Comparison of ENCODE assay signal across 19 cellular contexts in the genomic region with DNA sequence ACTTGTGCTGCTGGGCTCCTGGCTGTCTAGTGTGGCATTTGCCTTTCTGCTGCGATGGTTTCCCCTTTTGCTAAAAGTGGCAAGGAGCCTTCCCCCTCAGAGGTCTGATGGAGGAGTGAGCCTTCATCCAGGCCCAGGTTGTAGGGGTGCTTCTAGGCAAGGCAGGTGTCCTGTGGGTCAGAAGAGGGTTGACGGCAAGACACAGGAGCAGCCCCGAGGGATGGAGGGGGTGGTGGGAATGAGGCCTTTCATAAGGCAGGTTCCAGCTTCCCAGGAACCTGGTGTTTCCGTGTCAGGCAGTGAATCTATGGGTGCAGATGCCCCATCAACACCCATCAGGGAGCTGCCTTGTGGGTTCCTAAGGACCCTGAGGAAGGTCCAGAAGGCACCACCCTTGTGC.
"Had no signal": no experiment of that assay in that cellular context is flagged by ENCODE, and none has a peak within 500 bp of the region (broad histone marks: within the 10 kb centered on the region; RNA-seq: fewer than 3 reads in every experiment).

No MANE protein-coding gene starts in this region.

- DNase-seq: activated CD4-positive, alpha-beta T cell treated with anti-CD3 and anti-CD28 coated beads for 4 hours; activated CD4-positive, alpha-beta T cell treated with anti-CD3 and anti-CD28 coated beads, Interleukin-2, amount 50 U/mL, for 4 hours; activated naive CD4-positive, alpha-beta T cell treated with anti-CD3 and anti-CD28 coated beads for 36 hours; activated naive CD8-positive, alpha-beta T cell treated with anti-CD3 and anti-CD28 coated beads for 36 hours; adrenal gland; cortex of kidney; foreskin keratinocyte; heart left ventricle; kidney glomerular epithelial cell; mesenchymal stem cell; natural killer cell; stimulated activated CD4-positive, alpha-beta T cell treated with anti-CD3 and anti-CD28 coated beads, Interleukin-2, amount 100 ng/mL, for 48 hours; stimulated activated naive CD8-positive, alpha-beta T cell treated with anti-CD3 and anti-CD28 coated beads, Interleukin-15, Interleukin-2, amounts not matched to agents 100 U/mL and 50 U/mL, for 24 hours; T-helper 9 cell; testis; transverse colon had no signal

- H3K27ac Mint-ChIP-seq: activated naive CD4-positive, alpha-beta T cell treated with anti-CD3 and anti-CD28 coated beads for 36 hours; activated naive CD8-positive, alpha-beta T cell treated with anti-CD3 and anti-CD28 coated beads for 36 hours; brain; natural killer cell; progenitor cell of endocrine pancreas had no signal

- H3K36me3 Mint-ChIP-seq: activated naive CD8-positive, alpha-beta T cell treated with anti-CD3 and anti-CD28 coated beads for 36 hours; brain; natural killer cell had no signal

- ATAC-seq: foreskin keratinocyte; heart left ventricle; natural killer cell; right lobe of liver; stimulated activated naive CD8-positive, alpha-beta T cell treated with anti-CD3 and anti-CD28 coated beads, Interleukin-15, Interleukin-2, amounts not matched to agents 100 U/mL and 50 U/mL, for 24 hours had no signal

- H3K4me3 Mint-ChIP-seq: activated naive CD4-positive, alpha-beta T cell treated with anti-CD3 and anti-CD28 coated beads for 36 hours; activated naive CD8-positive, alpha-beta T cell treated with anti-CD3 and anti-CD28 coated beads for 36 hours; brain; natural killer cell had no signal

- H3K4me1 Mint-ChIP-seq: activated naive CD8-positive, alpha-beta T cell treated with anti-CD3 and anti-CD28 coated beads for 36 hours; natural killer cell had no signal

- H3K9me3 Mint-ChIP-seq: activated naive CD4-positive, alpha-beta T cell treated with anti-CD3 and anti-CD28 coated beads for 36 hours; activated naive CD8-positive, alpha-beta T cell treated with anti-CD3 and anti-CD28 coated beads for 36 hours; brain; natural killer cell had no signal

- H3K27me3 Mint-ChIP-seq: activated naive CD8-positive, alpha-beta T cell treated with anti-CD3 and anti-CD28 coated beads for 36 hours had no signal
